Comparison of ENCODE assay signal across 1 cellular context in the genomic region with DNA sequence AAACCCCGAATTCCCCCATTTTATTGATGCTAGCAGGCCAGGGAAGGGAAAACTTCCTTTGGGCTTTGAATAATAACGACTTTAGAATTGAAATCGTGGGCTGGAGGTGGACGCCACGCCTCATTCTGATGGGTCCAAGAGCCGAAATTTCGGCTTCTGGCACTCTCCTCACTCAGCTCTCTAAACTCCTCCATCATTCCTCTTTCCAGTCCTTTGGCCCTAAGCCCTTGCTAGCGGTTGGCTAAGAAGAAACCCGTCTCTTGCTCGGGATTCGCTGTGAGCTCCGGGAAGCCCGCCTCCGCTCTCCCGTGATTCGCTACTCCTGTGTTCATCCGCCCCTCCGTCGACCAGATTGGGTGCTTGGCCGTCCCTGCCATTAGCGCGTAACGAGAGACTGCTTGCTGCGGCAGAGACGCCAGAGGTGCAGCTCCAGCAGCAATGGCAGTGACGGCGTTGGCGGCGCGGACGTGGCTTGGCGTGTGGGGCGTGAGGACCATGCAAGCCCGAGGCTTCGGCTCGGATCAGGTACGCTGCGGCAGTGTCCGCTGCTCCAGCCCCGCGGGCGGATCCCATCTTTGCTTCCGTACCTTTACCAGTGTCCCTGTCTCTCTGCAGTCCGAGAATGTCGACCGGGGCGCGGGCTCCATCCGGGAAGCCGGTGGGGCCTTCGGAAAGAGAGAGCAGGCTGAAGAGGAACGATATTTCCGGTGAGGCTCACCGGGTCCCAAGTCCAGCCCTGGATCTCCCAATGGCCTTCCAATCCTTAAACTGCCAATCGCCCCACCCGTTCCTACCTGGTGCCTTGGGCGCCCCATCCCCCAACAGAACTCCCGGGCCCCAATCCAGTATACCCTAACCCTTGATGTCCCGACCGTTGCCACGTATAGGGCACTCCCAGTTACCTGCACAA.
TF ChIP-seq lines count a peak whose summit lies in the region.

A gene (plus strand): TSS at position 379 of the 910 bp plus-strand sequence. CDS start 60 bp downstream, at position 439.

TF ChIP-seq in K562, 482 proteins besides CTCF, POLR2A, EP300 and RAD21 (continued from another document and continues in another):
- TF ChIP-seq, protein P1, sequence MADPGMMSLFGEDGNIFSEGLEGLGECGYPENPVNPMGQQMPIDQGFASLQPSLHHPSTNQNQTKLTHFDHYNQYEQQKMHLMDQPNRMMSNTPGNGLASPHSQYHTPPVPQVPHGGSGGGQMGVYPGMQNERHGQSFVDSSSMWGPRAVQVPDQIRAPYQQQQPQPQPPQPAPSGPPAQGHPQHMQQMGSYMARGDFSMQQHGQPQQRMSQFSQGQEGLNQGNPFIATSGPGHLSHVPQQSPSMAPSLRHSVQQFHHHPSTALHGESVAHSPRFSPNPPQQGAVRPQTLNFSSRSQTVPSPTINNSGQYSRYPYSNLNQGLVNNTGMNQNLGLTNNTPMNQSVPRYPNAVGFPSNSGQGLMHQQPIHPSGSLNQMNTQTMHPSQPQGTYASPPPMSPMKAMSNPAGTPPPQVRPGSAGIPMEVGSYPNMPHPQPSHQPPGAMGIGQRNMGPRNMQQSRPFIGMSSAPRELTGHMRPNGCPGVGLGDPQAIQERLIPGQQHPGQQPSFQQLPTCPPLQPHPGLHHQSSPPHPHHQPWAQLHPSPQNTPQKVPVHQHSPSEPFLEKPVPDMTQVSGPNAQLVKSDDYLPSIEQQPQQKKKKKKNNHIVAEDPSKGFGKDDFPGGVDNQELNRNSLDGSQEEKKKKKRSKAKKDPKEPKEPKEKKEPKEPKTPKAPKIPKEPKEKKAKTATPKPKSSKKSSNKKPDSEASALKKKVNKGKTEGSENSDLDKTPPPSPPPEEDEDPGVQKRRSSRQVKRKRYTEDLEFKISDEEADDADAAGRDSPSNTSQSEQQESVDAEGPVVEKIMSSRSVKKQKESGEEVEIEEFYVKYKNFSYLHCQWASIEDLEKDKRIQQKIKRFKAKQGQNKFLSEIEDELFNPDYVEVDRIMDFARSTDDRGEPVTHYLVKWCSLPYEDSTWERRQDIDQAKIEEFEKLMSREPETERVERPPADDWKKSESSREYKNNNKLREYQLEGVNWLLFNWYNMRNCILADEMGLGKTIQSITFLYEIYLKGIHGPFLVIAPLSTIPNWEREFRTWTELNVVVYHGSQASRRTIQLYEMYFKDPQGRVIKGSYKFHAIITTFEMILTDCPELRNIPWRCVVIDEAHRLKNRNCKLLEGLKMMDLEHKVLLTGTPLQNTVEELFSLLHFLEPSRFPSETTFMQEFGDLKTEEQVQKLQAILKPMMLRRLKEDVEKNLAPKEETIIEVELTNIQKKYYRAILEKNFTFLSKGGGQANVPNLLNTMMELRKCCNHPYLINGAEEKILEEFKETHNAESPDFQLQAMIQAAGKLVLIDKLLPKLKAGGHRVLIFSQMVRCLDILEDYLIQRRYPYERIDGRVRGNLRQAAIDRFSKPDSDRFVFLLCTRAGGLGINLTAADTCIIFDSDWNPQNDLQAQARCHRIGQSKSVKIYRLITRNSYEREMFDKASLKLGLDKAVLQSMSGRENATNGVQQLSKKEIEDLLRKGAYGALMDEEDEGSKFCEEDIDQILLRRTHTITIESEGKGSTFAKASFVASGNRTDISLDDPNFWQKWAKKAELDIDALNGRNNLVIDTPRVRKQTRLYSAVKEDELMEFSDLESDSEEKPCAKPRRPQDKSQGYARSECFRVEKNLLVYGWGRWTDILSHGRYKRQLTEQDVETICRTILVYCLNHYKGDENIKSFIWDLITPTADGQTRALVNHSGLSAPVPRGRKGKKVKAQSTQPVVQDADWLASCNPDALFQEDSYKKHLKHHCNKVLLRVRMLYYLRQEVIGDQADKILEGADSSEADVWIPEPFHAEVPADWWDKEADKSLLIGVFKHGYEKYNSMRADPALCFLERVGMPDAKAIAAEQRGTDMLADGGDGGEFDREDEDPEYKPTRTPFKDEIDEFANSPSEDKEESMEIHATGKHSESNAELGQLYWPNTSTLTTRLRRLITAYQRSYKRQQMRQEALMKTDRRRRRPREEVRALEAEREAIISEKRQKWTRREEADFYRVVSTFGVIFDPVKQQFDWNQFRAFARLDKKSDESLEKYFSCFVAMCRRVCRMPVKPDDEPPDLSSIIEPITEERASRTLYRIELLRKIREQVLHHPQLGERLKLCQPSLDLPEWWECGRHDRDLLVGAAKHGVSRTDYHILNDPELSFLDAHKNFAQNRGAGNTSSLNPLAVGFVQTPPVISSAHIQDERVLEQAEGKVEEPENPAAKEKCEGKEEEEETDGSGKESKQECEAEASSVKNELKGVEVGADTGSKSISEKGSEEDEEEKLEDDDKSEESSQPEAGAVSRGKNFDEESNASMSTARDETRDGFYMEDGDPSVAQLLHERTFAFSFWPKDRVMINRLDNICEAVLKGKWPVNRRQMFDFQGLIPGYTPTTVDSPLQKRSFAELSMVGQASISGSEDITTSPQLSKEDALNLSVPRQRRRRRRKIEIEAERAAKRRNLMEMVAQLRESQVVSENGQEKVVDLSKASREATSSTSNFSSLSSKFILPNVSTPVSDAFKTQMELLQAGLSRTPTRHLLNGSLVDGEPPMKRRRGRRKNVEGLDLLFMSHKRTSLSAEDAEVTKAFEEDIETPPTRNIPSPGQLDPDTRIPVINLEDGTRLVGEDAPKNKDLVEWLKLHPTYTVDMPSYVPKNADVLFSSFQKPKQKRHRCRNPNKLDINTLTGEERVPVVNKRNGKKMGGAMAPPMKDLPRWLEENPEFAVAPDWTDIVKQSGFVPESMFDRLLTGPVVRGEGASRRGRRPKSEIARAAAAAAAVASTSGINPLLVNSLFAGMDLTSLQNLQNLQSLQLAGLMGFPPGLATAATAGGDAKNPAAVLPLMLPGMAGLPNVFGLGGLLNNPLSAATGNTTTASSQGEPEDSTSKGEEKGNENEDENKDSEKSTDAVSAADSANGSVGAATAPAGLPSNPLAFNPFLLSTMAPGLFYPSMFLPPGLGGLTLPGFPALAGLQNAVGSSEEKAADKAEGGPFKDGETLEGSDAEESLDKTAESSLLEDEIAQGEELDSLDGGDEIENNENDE (IDR thresholded peaks at IDR 0.05; ENCODE audit: low read depth, low read length) = no peak
- 0 out of 2 replicates have a peak, but pooled peaks have one; percentile 11 for TF ChIP-seq SMC3 (conservative IDR thresholded peaks at IDR 0.05; ENCODE audit: insufficient read depth, low read depth, low read length)
- TF ChIP-seq SMARCC2 (IDR thresholded peaks at IDR 0.05; ENCODE audit: low read depth) = no peak
- peak; percentile 47 to 69 for TF ChIP-seq NRF1 (conservative IDR thresholded peaks at IDR 0.05 in 1 of 2, IDR thresholded peaks at IDR 0.05 in 1 of 2)
- TF ChIP-seq, protein P2, sequence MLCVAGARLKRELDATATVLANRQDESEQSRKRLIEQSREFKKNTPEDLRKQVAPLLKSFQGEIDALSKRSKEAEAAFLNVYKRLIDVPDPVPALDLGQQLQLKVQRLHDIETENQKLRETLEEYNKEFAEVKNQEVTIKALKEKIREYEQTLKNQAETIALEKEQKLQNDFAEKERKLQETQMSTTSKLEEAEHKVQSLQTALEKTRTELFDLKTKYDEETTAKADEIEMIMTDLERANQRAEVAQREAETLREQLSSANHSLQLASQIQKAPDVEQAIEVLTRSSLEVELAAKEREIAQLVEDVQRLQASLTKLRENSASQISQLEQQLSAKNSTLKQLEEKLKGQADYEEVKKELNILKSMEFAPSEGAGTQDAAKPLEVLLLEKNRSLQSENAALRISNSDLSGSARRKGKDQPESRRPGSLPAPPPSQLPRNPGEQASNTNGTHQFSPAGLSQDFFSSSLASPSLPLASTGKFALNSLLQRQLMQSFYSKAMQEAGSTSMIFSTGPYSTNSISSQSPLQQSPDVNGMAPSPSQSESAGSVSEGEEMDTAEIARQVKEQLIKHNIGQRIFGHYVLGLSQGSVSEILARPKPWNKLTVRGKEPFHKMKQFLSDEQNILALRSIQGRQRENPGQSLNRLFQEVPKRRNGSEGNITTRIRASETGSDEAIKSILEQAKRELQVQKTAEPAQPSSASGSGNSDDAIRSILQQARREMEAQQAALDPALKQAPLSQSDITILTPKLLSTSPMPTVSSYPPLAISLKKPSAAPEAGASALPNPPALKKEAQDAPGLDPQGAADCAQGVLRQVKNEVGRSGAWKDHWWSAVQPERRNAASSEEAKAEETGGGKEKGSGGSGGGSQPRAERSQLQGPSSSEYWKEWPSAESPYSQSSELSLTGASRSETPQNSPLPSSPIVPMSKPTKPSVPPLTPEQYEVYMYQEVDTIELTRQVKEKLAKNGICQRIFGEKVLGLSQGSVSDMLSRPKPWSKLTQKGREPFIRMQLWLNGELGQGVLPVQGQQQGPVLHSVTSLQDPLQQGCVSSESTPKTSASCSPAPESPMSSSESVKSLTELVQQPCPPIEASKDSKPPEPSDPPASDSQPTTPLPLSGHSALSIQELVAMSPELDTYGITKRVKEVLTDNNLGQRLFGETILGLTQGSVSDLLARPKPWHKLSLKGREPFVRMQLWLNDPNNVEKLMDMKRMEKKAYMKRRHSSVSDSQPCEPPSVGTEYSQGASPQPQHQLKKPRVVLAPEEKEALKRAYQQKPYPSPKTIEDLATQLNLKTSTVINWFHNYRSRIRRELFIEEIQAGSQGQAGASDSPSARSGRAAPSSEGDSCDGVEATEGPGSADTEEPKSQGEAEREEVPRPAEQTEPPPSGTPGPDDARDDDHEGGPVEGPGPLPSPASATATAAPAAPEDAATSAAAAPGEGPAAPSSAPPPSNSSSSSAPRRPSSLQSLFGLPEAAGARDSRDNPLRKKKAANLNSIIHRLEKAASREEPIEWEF (CRISPR knock-in tag; IDR thresholded peaks at IDR 0.05) = no peak
- TF ChIP-seq HLTF (IDR thresholded peaks at IDR 0.05) = no peak
- TF ChIP-seq ETV1 (tag; conservative IDR thresholded peaks at IDR 0.05; ENCODE audit: low read depth) = no peak
- TF ChIP-seq, protein P3, sequence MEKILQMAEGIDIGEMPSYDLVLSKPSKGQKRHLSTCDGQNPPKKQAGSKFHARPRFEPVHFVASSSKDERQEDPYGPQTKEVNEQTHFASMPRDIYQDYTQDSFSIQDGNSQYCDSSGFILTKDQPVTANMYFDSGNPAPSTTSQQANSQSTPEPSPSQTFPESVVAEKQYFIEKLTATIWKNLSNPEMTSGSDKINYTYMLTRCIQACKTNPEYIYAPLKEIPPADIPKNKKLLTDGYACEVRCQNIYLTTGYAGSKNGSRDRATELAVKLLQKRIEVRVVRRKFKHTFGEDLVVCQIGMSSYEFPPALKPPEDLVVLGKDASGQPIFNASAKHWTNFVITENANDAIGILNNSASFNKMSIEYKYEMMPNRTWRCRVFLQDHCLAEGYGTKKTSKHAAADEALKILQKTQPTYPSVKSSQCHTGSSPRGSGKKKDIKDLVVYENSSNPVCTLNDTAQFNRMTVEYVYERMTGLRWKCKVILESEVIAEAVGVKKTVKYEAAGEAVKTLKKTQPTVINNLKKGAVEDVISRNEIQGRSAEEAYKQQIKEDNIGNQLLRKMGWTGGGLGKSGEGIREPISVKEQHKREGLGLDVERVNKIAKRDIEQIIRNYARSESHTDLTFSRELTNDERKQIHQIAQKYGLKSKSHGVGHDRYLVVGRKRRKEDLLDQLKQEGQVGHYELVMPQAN (IDR thresholded peaks at IDR 0.05; ENCODE audit: borderline replicate concordance) = peak; percentile 27; the same call in 1 of the 2 replicates
- peak; percentile 69; the same call in 1 of the 2 replicates for TF ChIP-seq PHB (CRISPR knock-in tag; IDR thresholded peaks at IDR 0.05)
- peak; percentile 93 for TF ChIP-seq TBP (optimal IDR thresholded peaks at IDR 0.05; ENCODE audit: low read depth, low read length)
- TF ChIP-seq, protein P4, sequence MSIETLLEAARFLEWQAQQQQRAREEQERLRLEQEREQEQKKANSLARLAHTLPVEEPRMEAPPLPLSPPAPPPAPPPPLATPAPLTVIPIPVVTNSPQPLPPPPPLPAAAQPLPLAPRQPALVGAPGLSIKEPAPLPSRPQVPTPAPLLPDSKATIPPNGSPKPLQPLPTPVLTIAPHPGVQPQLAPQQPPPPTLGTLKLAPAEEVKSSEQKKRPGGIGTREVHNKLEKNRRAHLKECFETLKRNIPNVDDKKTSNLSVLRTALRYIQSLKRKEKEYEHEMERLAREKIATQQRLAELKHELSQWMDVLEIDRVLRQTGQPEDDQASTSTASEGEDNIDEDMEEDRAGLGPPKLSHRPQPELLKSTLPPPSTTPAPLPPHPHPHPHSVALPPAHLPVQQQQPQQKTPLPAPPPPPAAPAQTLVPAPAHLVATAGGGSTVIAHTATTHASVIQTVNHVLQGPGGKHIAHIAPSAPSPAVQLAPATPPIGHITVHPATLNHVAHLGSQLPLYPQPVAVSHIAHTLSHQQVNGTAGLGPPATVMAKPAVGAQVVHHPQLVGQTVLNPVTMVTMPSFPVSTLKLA (conservative IDR thresholded peaks at IDR 0.05) = peak; percentile 22 to 50; a peak in 1 of 4 replicates
- TF ChIP-seq EWSR1 (IDR thresholded peaks at IDR 0.05; ENCODE audit: borderline replicate concordance, low read depth, partially characterized antibody) = no peak
- no peak for TF ChIP-seq IFI16 (CRISPR knock-in tag; IDR thresholded peaks at IDR 0.05)
- TF ChIP-seq, protein P5, sequence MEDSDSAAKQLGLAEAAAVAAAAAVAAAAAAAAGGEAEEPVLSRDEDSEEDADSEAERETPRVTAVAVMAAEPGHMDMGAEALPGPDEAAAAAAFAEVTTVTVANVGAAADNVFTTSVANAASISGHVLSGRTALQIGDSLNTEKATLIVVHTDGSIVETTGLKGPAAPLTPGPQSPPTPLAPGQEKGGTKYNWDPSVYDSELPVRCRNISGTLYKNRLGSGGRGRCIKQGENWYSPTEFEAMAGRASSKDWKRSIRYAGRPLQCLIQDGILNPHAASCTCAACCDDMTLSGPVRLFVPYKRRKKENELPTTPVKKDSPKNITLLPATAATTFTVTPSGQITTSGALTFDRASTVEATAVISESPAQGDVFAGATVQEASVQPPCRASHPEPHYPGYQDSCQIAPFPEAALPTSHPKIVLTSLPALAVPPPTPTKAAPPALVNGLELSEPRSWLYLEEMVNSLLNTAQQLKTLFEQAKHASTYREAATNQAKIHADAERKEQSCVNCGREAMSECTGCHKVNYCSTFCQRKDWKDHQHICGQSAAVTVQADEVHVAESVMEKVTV (CRISPR knock-in tag; IDR thresholded peaks at IDR 0.05) = no peak
- 0 out of 2 replicates have a peak, but pooled peaks have one; percentile 31 for TF ChIP-seq BACH1 (tag; IDR thresholded peaks at IDR 0.05)
- TF ChIP-seq SAFB (IDR thresholded peaks at IDR 0.05; ENCODE audit: borderline replicate concordance, low read depth, low read length) = no peak
